ENCODE assay signal across 1 cellular context in the genomic region with DNA sequence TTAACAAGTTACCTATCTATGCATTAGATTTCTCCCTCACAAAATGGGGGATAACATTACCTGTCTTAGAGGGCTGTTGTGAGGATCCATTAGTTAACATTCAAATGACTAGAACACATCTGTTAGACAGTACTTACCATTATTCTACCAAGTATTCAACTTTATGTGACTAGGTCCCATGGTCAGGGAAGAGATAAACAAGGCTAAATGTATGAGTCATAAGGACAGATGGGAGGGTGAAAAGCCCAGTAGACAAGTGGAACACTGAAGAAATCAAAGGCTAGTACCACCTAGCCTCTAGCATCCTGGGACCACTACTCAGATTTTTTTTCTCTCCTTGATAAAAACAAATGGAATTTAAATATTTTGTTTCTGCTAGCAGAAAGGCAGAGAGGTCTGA.
TF ChIP-seq lines count a peak whose summit lies in the region.

No MANE protein-coding gene starts in this region.

TF ChIP-seq in SK-N-SH treated with all-trans-retinoic acid at 6 μM for 48 hours, 23 proteins besides CTCF, POLR2A, EP300 and RAD21 (continued from another document):
- TF ChIP-seq, protein P1, sequence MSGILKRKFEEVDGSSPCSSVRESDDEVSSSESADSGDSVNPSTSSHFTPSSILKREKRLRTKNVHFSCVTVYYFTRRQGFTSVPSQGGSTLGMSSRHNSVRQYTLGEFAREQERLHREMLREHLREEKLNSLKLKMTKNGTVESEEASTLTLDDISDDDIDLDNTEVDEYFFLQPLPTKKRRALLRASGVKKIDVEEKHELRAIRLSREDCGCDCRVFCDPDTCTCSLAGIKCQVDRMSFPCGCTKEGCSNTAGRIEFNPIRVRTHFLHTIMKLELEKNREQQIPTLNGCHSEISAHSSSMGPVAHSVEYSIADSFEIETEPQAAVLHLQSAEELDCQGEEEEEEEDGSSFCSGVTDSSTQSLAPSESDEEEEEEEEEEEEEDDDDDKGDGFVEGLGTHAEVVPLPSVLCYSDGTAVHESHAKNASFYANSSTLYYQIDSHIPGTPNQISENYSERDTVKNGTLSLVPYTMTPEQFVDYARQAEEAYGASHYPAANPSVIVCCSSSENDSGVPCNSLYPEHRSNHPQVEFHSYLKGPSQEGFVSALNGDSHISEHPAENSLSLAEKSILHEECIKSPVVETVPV (CRISPR knock-in tag; IDR thresholded peaks at IDR 0.05) = no peak
- TF ChIP-seq ESRRG (CRISPR knock-in tag; IDR thresholded peaks at IDR 0.05) (no peak), SNAI2 (CRISPR knock-in tag; IDR thresholded peaks at IDR 0.05) (no peak), TOX (CRISPR knock-in tag; IDR thresholded peaks at IDR 0.05; ENCODE audit: borderline replicate concordance) (no peak), ZNF70 (CRISPR knock-in tag; IDR thresholded peaks at IDR 0.05) (no peak), ZC3H10 (CRISPR knock-in tag; IDR thresholded peaks at IDR 0.05) (no peak)
